ENCODE assay signal across 8 cellular contexts in genomic region chr19:13023666-13024065, GRCh38. TPM values are rescaled to one million over a fixed set of nuclear protein-coding genes. Genes with fewer than 3 reads are reported as not detected.
DNase-seq lines count a peak whose midpoint lies in the region; ATAC-seq and TF ChIP-seq lines count a peak whose summit lies in the region.

No MANE protein-coding gene starts in this region.

- no peak for DNase-seq in activated CD8-positive, alpha-beta memory T cell treated with anti-CD3 and anti-CD28 coated beads, Interleukin-2, amount 10 ng/mL, durations not matched to agents 7 days and 5 days
- no peak for DNase-seq in activated CD8-positive, alpha-beta memory T cell treated with anti-CD3 and anti-CD28 coated beads for 24 hours
- peak in 1 of 2 donors; percentile 66 for DNase-seq in foreskin fibroblast
- DNase-seq in thoracic aorta (ENCODE audit: low spot score) = no peak

- peak overlapping the region; percentile 100 for H3K27ac ChIP-seq in VCaP
- H3K27ac ChIP-seq in thoracic aorta = peak overlapping the region; percentile 98 to 99

- ATAC-seq in activated CD8-positive, alpha-beta memory T cell treated with anti-CD3 and anti-CD28 coated beads, Interleukin-2, amount 10 ng/mL, durations not matched to agents 7 days and 5 days = no peak
- ATAC-seq in thoracic aorta (ENCODE audit: insufficient number of reproducible peaks, low FRiP score, low read depth) = no peak
- ATAC-seq in GM19463 (IDR thresholded peaks at IDR 0.05; ENCODE audit: unreplicated experiment) = no peak
- no peak for ATAC-seq in HG03097 (IDR thresholded peaks at IDR 0.05; ENCODE audit: low FRiP score, unreplicated experiment)
- ATAC-seq in GM18868 (IDR thresholded peaks at IDR 0.05; ENCODE audit: unreplicated experiment) = no peak

- H3K27me3 Mint-ChIP-seq in activated CD8-positive, alpha-beta memory T cell treated with anti-CD3 and anti-CD28 coated beads, Interleukin-2, amount 10 ng/mL, durations not matched to agents 7 days and 5 days = peaks cover 79% of the 10 kb centered on the region

- peak overlapping the region; percentile 60 for H3K4me3 Mint-ChIP-seq in activated CD8-positive, alpha-beta memory T cell treated with anti-CD3 and anti-CD28 coated beads, Interleukin-2, amount 10 ng/mL, durations not matched to agents 7 days and 5 days

- peaks cover 16% of the 10 kb centered on the region for H3K4me1 Mint-ChIP-seq in activated CD8-positive, alpha-beta memory T cell treated with anti-CD3 and anti-CD28 coated beads, Interleukin-2, amount 10 ng/mL, durations not matched to agents 7 days and 5 days

- H3K4me3 ChIP-seq in foreskin fibroblast (ENCODE audit: low read depth in 1 of 2, low read length in 2 of 2) (peak overlapping the region; percentile 67 to 90), thoracic aorta (peak overlapping the region; percentile 75)

- no peaks in the 10 kb centered on the region for H3K27me3 ChIP-seq in thoracic aorta (replicated peaks; ENCODE audit: insufficient read depth)

- H3K4me1 ChIP-seq in thoracic aorta (ENCODE audit: control insufficient read depth in 1 of 2, low read depth in 2 of 2) = peaks cover 52 to 83% of the 10 kb centered on the region in 2 donors

- TF ChIP-seq CTCF in VCaP (conservative IDR thresholded peaks at IDR 0.05) (no peak), foreskin fibroblast (IDR thresholded peaks at IDR 0.05; ENCODE audit: low read depth, low read length) (no peak), thoracic aorta (IDR thresholded peaks at IDR 0.05) (no peak)

- no peaks in the 10 kb centered on the region for H3K9me3 Mint-ChIP-seq in activated CD8-positive, alpha-beta memory T cell treated with anti-CD3 and anti-CD28 coated beads, Interleukin-2, amount 10 ng/mL, durations not matched to agents 7 days and 5 days (ENCODE audit: low read depth)

- H3K36me3 ChIP-seq in thoracic aorta = no peaks in the 10 kb centered on the region

- CTCF ChIA-PET in activated CD8-positive, alpha-beta memory T cell treated with anti-CD3 and anti-CD28 coated beads, Interleukin-2, amount 10 ng/mL, durations not matched to agents 7 days and 5 days (lab: Charles Lee) = interaction anchor here (0.7 to 1.7 kb wide), 6 partner anchors 10 to 74 kb away, joined by 3 to 9 read pairs (median 5); no protein-coding TSS in a partner anchor

- no peak overlapping the region for H3K27ac Mint-ChIP-seq in activated CD8-positive, alpha-beta memory T cell treated with anti-CD3 and anti-CD28 coated beads, Interleukin-2, amount 10 ng/mL, durations not matched to agents 7 days and 5 days

- H3K36me3 Mint-ChIP-seq in activated CD8-positive, alpha-beta memory T cell treated with anti-CD3 and anti-CD28 coated beads, Interleukin-2, amount 10 ng/mL, durations not matched to agents 7 days and 5 days = no peaks in the 10 kb centered on the region

- no peaks in the 10 kb centered on the region for H3K9me3 ChIP-seq in thoracic aorta

RNA-seq across cellular contexts. Expression of gene NFIX, which starts 28.4 kb away (rescaled TPM):
- total RNA-seq in activated CD8-positive, alpha-beta memory T cell treated with anti-CD3 and anti-CD28 coated beads, Interleukin-2, amount 10 ng/mL, durations not matched to agents 7 days and 5 days = under 1 TPM; 0.21 to 0.32 TPM
- 100 to 1,000 TPM; 126 to 145 TPM for total RNA-seq in thoracic aorta

RNA-seq across cellular contexts. Expression of gene DAND5, which starts 54.3 kb away (rescaled TPM):
- total RNA-seq in activated CD8-positive, alpha-beta memory T cell treated with anti-CD3 and anti-CD28 coated beads, Interleukin-2, amount 10 ng/mL, durations not matched to agents 7 days and 5 days = under 1 TPM; 0.21 to 0.26 TPM
- total RNA-seq in thoracic aorta = not detected

Comparison
In these comparisons a context has a peak if more than half of its experiments do, and no peak if none do; other contexts are left out.
1. RNA of gene NFIX, which starts 28.4 kb away (total RNA-seq): 126 to 145 TPM in thoracic aorta; 0.21 to 0.32 TPM in activated CD8-positive, alpha-beta memory T cell treated with anti-CD3 and anti-CD28 coated beads, Interleukin-2, amount 10 ng/mL, durations not matched to agents 7 days and 5 days; every median in the first group is over 10 times any median in the second.